In genomic region chr20:25574411-25574810, GRCh38 we compare ENCODE assay signal across 1 cellular context.
TF ChIP-seq lines count a peak whose summit lies in the region.

No MANE protein-coding gene starts in this region.

TF ChIP-seq in WTC11, 78 proteins besides CTCF, POLR2A, EP300 and RAD21 (continued from another document):
- TF ChIP-seq ZBTB21 (CRISPR knock-in tag; IDR thresholded peaks at IDR 0.05; ENCODE audit: borderline replicate concordance) = no peak
- TF ChIP-seq NR3C1 (CRISPR knock-in tag; conservative IDR thresholded peaks at IDR 0.05; ENCODE audit: low read depth) = no peak
- TF ChIP-seq NFE2L1 (CRISPR knock-in tag; IDR thresholded peaks at IDR 0.05) = no peak
- TF ChIP-seq ZNF121 (CRISPR knock-in tag; IDR thresholded peaks at IDR 0.05) = no peak
- no peak for TF ChIP-seq IRF1 (CRISPR knock-in tag; IDR thresholded peaks at IDR 0.05)
- TF ChIP-seq HMGXB4 (CRISPR knock-in tag; IDR thresholded peaks at IDR 0.05) = no peak
- no peak for TF ChIP-seq TCF7 (CRISPR knock-in tag; IDR thresholded peaks at IDR 0.05; ENCODE audit: low read depth)
- no peak for TF ChIP-seq NR2C2 (CRISPR knock-in tag; IDR thresholded peaks at IDR 0.05)
- TF ChIP-seq ZNF138 (CRISPR knock-in tag; conservative IDR thresholded peaks at IDR 0.05) = no peak
- TF ChIP-seq AFF4 (CRISPR knock-in tag; IDR thresholded peaks at IDR 0.05; ENCODE audit: borderline replicate concordance) = no peak
- TF ChIP-seq OVOL2 (CRISPR knock-in tag; IDR thresholded peaks at IDR 0.05; ENCODE audit: borderline replicate concordance) = no peak
- no peak for TF ChIP-seq ZNF423 (CRISPR knock-in tag; IDR thresholded peaks at IDR 0.05)
